Comparison of ENCODE assay signal across 8 cellular contexts in genomic region chr17:7484964-7485377, GRCh38. TPM values are rescaled to one million over a fixed set of nuclear protein-coding genes. Genes with fewer than 3 reads are reported as not detected.
DNase-seq lines count a peak whose midpoint lies in the region; ATAC-seq and TF ChIP-seq lines count a peak whose summit lies in the region.

No MANE protein-coding gene starts in this region.

- CTCF ChIA-PET in HCT116 (lab: Charles Lee), result interaction anchor here (1.6 kb wide), 1 partner anchor 75 kb away, joined by 3 read pairs; no protein-coding TSS in a partner anchor

- peaks cover 1% of the 10 kb centered on the region for H3K36me3 Mint-ChIP-seq in mesothelial cell of epicardium

- intact Hi-C loops in HCT116 (cut with micrococcal nuclease), result loop anchor here (2.0 to 10.0 kb wide), 4 partner anchors 40 to 134 kb away; partner anchors contain the start of genes CHRNB1 and SENP3
- intact Hi-C loops in left colon (cut with DNase I, micrococcal nuclease), result no loop called here

- H3K4me1 ChIP-seq in ACC112 (ENCODE audit: control insufficient read depth, insufficient read depth, low read length, unreplicated experiment), result peaks cover 31% of the 10 kb centered on the region
- peaks cover 12 to 48% of the 10 kb centered on the region in 2 experiments; a peak in 3 of 4 replicates for H3K4me1 ChIP-seq in HCT116 (ENCODE audit: control insufficient read depth in 1 of 2, insufficient read depth in 2 of 2, low read length in 2 of 2)

- no peak for TF ChIP-seq POLR2A in HCT116 (IDR thresholded peaks at IDR 0.05; ENCODE audit: borderline replicate concordance, extremely low read depth, insufficient read depth, insufficient read length)

- H3K9me3 Mint-ChIP-seq in mesothelial cell of epicardium, result no peaks in the 10 kb centered on the region

- in situ Hi-C loops in astrocyte of the cerebellum (cut with HindIII; ENCODE audit: low sequenced_read_pairs), result no loop called here

- POLR2A ChIA-PET in HCT116 (lab: Charles Lee), result interaction anchor here (0.7 to 2.3 kb wide), 7 partner anchors 9 to 221 kb away, joined by 3 to 11 read pairs (median 5); partner anchors contain the start of genes TMEM102 and TMEM256

- H3K9me2 ChIP-seq in HCT116 (ENCODE audit: insufficient read depth), result no peaks in the 10 kb centered on the region

- ATAC-seq in HCT116 (no peak), left colon (no peak)

- TSS peak; percentile 47 for BruUV-seq in HCT116 (replicated peaks; lab: Mats Ljungman, UMichigan)

- H3K4me3 ChIP-seq in ACC112 (ENCODE audit: low read depth, low read length) (peak overlapping the region; percentile 81), HCT116 (replicated peaks in 1 of 2; ENCODE audit: low read depth in 1 of 2, low read length in 2 of 2) (peak overlapping the region; percentile 95 to 100), astrocyte of the cerebellum (ENCODE audit: low read depth, low read length) (peak overlapping the region; percentile 84)

- H2AFZ ChIP-seq in ACC112 (ENCODE audit: low read length, unreplicated experiment) (no peak overlapping the region), HCT116 (ENCODE audit: low read depth, low read length, poor library complexity, severe bottlenecking) (no peak overlapping the region)

- H3K4me1 Mint-ChIP-seq in mesothelial cell of epicardium, result peaks cover 67% of the 10 kb centered on the region

- no peaks in the 10 kb centered on the region for H3K27me3 ChIP-seq in ACC112 (ENCODE audit: insufficient read depth, low read length)
- H3K27me3 ChIP-seq in HCT116 (ENCODE audit: insufficient read depth, low read length), result no peaks in the 10 kb centered on the region

- H3K4me3 Mint-ChIP-seq in mesothelial cell of epicardium, result peak overlapping the region; percentile 97

- peak overlapping the region; percentile 100 for H3K4me2 ChIP-seq in HCT116 (ENCODE audit: low read length)

- RAD21 ChIA-PET in HCT116 (lab: Charles Lee; ENCODE audit: low non-redundant PET in 1 of 2, low total read pairs in 2 of 2, uncharacterized antibody in 2 of 2, unreplicated experiment in 2 of 2), result no interaction called here

- H3K36me3 ChIP-seq in ACC112 (ENCODE audit: insufficient read depth, low read length), result peaks cover 13% of the 10 kb centered on the region; the same call in 1 of the 2 replicates
- H3K36me3 ChIP-seq in HCT116 (ENCODE audit: control insufficient read depth in 1 of 2, insufficient read depth in 2 of 2, low read length in 2 of 2), result peaks cover 2 to 24% of the 10 kb centered on the region in 2 experiments; a peak in 2 of 4 replicates

- H3K27ac ChIP-seq in ACC112 (ENCODE audit: low read depth, low read length), result peak overlapping the region; percentile 58
- H3K27ac ChIP-seq in HCT116 (ENCODE audit: low read depth, low read length), result peak overlapping the region; percentile 87

- H3K27me3 Mint-ChIP-seq in mesothelial cell of epicardium (ENCODE audit: low read depth), result no peaks in the 10 kb centered on the region

- peak overlapping the region; percentile 100 for H3K9ac ChIP-seq in HCT116 (ENCODE audit: low read length)

- TF ChIP-seq CTCF in HCT116 (IDR thresholded peaks at IDR 0.05 in 2 of 3, conservative IDR thresholded peaks at IDR 0.05 in 1 of 3; ENCODE audit: borderline replicate concordance in 1 of 3, insufficient read depth in 1 of 3, low read depth in 2 of 3, low read length in 2 of 3) (0 out of 6 replicates have a peak, but pooled peaks of 1 of the 3 experiments have one; percentile 1), astrocyte of the cerebellum (IDR thresholded peaks at IDR 0.05; ENCODE audit: low read depth, low read length, missing control alignments) (no peak), mesothelial cell of epicardium (IDR thresholded peaks at IDR 0.05; ENCODE audit: unreplicated experiment) (no peak)

- TF ChIP-seq RAD21 in HCT116 (IDR thresholded peaks at IDR 0.05; ENCODE audit: low read depth), result no peak

- no peak for DNase-seq in HCT116 (ENCODE audit: low read depth, low spot score)
- DNase-seq in astrocyte of the cerebellum (ENCODE audit: low read depth), result no peak
- DNase-seq in mesothelial cell of epicardium (ENCODE audit: low spot score in 2 of 2, unreplicated experiment in 2 of 2), result no peak
- no peak for DNase-seq in activated effector memory CD4-positive, alpha-beta T cell treated with Interleukin-2 at 50 U/mL for 16 hours
- no peak for DNase-seq in activated CD8-positive, alpha-beta memory T cell treated with anti-CD3 and anti-CD28 coated beads, Interleukin-2, amount 50 U/mL, for 4 hours
- no peak for DNase-seq in NCI-H2171 treated with DMSO at 0.1 percent for 48 hours (lab: John Stamatoyannopoulos, UW)
- no peak for DNase-seq in left colon

- H3K9me3 ChIP-seq in HCT116 (ENCODE audit: control insufficient read depth in 1 of 2, insufficient read depth in 1 of 2, low read depth in 1 of 2, low read length in 2 of 2), result no peaks in the 10 kb centered on the region

- peak overlapping the region; percentile 100 for H3K27ac Mint-ChIP-seq in mesothelial cell of epicardium

- H3K79me2 ChIP-seq in ACC112 (ENCODE audit: control insufficient read depth, insufficient read depth, low read length, unreplicated experiment) (peaks cover 49% of the 10 kb centered on the region), HCT116 (ENCODE audit: insufficient read depth, low read length) (peaks cover 55% of the 10 kb centered on the region)

- H4K20me1 ChIP-seq in HCT116 (ENCODE audit: insufficient read depth), result peaks cover 36% of the 10 kb centered on the region; the same call in 1 of the 2 replicates

TF ChIP-seq in HCT116, 20 proteins besides CTCF, POLR2A, EP300 and RAD21:
- no peak for TF ChIP-seq SIN3A (IDR thresholded peaks at IDR 0.05; ENCODE audit: low read depth)
- TF ChIP-seq ZFX (IDR thresholded peaks at IDR 0.05), result no peak
- TF ChIP-seq TCF7L2 (IDR thresholded peaks at IDR 0.05; ENCODE audit: borderline replicate concordance, extremely low read depth, insufficient read depth, insufficient read length), result no peak
- no peak for TF ChIP-seq ZBTB33 (IDR thresholded peaks at IDR 0.05; ENCODE audit: extremely low read depth, insufficient replicate concordance, low read length)
- TF ChIP-seq SP1 (IDR thresholded peaks at IDR 0.05; ENCODE audit: low read depth), result no peak
- TF ChIP-seq EZH2 (IDR thresholded peaks at IDR 0.05), result no peak

RNA-seq across cellular contexts. Expression of gene POLR2A, which starts 0.8 kb away (rescaled TPM):
- total RNA-seq in HCT116 (2021; ENCODE audit: unreplicated experiment) (205 TPM), mesothelial cell of epicardium (195 to 208 TPM (median 204 TPM) in 3 replicates), left colon (10 to 100 TPM; 83.8 to 100.0 TPM)
- 162 and 167 TPM in 2 replicates for polyA plus RNA-seq in HCT116 (2012)

RNA-seq across cellular contexts. Expression of gene SLC35G6, which starts 3.7 kb away (rescaled TPM):
- total RNA-seq in HCT116 (2021; ENCODE audit: unreplicated experiment), result not detected
- 0.12 and 0.22 TPM in 2 replicates for polyA plus RNA-seq in HCT116 (2012)
- total RNA-seq in mesothelial cell of epicardium, result not detected in 3 replicates
- total RNA-seq in left colon, result not detected

RNA-seq across cellular contexts. Expression of gene ZBTB4, which starts 5.5 kb away (rescaled TPM):
- total RNA-seq in HCT116 (2021; ENCODE audit: unreplicated experiment), result 17.1 TPM
- polyA plus RNA-seq in HCT116 (2012), result 13.0 and 15.0 TPM in 2 replicates
- 36.4 to 40.1 TPM (median 39.7 TPM) in 3 replicates for total RNA-seq in mesothelial cell of epicardium
- 10 to 100 TPM; 17.5 to 25.0 TPM for total RNA-seq in left colon

RNA-seq across cellular contexts. Expression of gene CHRNB1, which starts 40.1 kb away (rescaled TPM):
- total RNA-seq in HCT116 (2021; ENCODE audit: unreplicated experiment), result 10.4 TPM
- 25.6 and 26.3 TPM in 2 replicates for polyA plus RNA-seq in HCT116 (2012)
- 15.9 to 17.7 TPM (median 16.0 TPM) in 3 replicates for total RNA-seq in mesothelial cell of epicardium
- 10 to 100 TPM in 1 of 2 donors, 1 to 10 TPM in 1; 9.6 to 10.7 TPM for total RNA-seq in left colon

RNA-seq across cellular contexts. Expression of gene FGF11, which starts 45.7 kb away (rescaled TPM):
- total RNA-seq in HCT116 (2021; ENCODE audit: unreplicated experiment), result 6.1 TPM
- 4.2 and 4.3 TPM in 2 replicates for polyA plus RNA-seq in HCT116 (2012)
- 24.8 to 26.8 TPM (median 26.5 TPM) in 3 replicates for total RNA-seq in mesothelial cell of epicardium
- 1 to 10 TPM; 1.2 to 2.3 TPM for total RNA-seq in left colon
